1 cellular context compared by ENCODE assay signal in the genomic region with DNA sequence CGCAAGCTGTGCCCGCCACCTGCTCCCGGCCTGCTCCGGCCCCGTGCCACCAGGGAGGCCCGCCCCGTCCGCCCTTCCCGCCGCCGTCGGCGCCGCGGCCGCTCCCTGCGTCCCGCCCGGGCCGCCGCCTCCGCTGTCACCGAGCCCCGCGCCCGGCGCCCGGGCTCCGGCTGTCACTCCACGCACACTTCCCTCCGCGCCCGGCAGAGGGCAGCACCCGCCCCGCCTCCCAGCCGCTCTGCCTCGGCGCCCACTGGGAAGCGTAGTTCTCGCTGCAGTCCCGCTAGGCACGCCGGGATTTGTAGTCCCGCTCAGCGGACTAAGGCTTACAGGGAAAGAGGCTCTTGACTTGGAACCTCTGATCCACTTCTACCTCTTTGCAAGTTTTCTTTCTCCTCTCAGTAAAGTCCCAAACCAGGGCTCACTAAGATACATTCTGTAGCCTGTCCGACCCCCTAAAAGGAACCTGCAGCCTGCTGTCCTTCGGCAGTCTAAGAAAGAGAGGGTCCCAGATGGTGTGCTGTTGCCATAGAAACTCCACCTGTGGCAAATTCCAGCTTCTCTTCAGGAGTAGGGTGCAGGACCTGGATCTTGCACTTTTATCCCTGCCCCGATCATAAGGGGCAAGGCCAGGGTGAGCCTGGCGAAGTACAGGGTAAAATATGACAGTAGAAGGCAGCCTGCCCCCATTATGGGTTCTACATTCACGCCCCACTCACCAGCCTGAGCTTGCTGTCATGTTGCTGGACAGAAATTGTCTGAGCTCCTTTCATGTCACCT.
A peak's percentile ranks its signal among the peaks of the same experiment; 100 is the strongest.
TF ChIP-seq lines count a peak whose summit lies in the region.

Gene TFEB, minus strand, starts transcription at position 182 of the 780 bp plus-strand sequence. CDS start 44,395 bp downstream, outside the sequence.

TF ChIP-seq in K562, 482 proteins besides CTCF, POLR2A, EP300 and RAD21 (continued from another document and continues in another):
- TF ChIP-seq, protein P1, sequence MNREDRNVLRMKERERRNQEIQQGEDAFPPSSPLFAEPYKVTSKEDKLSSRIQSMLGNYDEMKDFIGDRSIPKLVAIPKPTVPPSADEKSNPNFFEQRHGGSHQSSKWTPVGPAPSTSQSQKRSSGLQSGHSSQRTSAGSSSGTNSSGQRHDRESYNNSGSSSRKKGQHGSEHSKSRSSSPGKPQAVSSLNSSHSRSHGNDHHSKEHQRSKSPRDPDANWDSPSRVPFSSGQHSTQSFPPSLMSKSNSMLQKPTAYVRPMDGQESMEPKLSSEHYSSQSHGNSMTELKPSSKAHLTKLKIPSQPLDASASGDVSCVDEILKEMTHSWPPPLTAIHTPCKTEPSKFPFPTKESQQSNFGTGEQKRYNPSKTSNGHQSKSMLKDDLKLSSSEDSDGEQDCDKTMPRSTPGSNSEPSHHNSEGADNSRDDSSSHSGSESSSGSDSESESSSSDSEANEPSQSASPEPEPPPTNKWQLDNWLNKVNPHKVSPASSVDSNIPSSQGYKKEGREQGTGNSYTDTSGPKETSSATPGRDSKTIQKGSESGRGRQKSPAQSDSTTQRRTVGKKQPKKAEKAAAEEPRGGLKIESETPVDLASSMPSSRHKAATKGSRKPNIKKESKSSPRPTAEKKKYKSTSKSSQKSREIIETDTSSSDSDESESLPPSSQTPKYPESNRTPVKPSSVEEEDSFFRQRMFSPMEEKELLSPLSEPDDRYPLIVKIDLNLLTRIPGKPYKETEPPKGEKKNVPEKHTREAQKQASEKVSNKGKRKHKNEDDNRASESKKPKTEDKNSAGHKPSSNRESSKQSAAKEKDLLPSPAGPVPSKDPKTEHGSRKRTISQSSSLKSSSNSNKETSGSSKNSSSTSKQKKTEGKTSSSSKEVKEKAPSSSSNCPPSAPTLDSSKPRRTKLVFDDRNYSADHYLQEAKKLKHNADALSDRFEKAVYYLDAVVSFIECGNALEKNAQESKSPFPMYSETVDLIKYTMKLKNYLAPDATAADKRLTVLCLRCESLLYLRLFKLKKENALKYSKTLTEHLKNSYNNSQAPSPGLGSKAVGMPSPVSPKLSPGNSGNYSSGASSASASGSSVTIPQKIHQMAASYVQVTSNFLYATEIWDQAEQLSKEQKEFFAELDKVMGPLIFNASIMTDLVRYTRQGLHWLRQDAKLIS (CRISPR knock-in tag; IDR thresholded peaks at IDR 0.05): no peak
- no peak for TF ChIP-seq HOXB6 (CRISPR knock-in tag; IDR thresholded peaks at IDR 0.05; ENCODE audit: borderline replicate concordance)
- no peak for TF ChIP-seq RUNX1 (IDR thresholded peaks at IDR 0.05; ENCODE audit: low read depth)
- no peak for TF ChIP-seq ZNF316 (IDR thresholded peaks at IDR 0.05)
- TF ChIP-seq, protein P2, sequence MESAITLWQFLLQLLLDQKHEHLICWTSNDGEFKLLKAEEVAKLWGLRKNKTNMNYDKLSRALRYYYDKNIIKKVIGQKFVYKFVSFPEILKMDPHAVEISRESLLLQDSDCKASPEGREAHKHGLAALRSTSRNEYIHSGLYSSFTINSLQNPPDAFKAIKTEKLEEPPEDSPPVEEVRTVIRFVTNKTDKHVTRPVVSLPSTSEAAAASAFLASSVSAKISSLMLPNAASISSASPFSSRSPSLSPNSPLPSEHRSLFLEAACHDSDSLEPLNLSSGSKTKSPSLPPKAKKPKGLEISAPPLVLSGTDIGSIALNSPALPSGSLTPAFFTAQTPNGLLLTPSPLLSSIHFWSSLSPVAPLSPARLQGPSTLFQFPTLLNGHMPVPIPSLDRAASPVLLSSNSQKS (CRISPR knock-in tag; IDR thresholded peaks at IDR 0.05): no peak
- no peak for TF ChIP-seq ZNF347 (CRISPR knock-in tag; IDR thresholded peaks at IDR 0.05; ENCODE audit: low read depth)
- peak; percentile 84 for TF ChIP-seq GMEB1 (CRISPR knock-in tag; IDR thresholded peaks at IDR 0.05)
- TF ChIP-seq ZNF253 (CRISPR knock-in tag; conservative IDR thresholded peaks at IDR 0.05): no peak
- peak; percentile 45; the same call in 1 of the 2 replicates for TF ChIP-seq FOXK1 (CRISPR knock-in tag; IDR thresholded peaks at IDR 0.05; ENCODE audit: borderline replicate concordance)
- no peak for TF ChIP-seq GTF3C2 (IDR thresholded peaks at IDR 0.05; ENCODE audit: borderline replicate concordance, extremely low read depth, insufficient read length)
- TF ChIP-seq BRF1 (IDR thresholded peaks at IDR 0.05; ENCODE audit: borderline replicate concordance, extremely low read depth, insufficient read length): no peak
- no peak for TF ChIP-seq PRMT5 (CRISPR knock-in tag; IDR thresholded peaks at IDR 0.05)
- no peak for TF ChIP-seq ZKSCAN3 (CRISPR knock-in tag; IDR thresholded peaks at IDR 0.05)
- TF ChIP-seq ZBTB2 (IDR thresholded peaks at IDR 0.05): no peak
- TF ChIP-seq PHF20 (IDR thresholded peaks at IDR 0.05; ENCODE audit: partially characterized antibody): no peak
- TF ChIP-seq BRCA1 (IDR thresholded peaks at IDR 0.05): no peak
- no peak for TF ChIP-seq BRCA1 (CRISPR knock-in tag; IDR thresholded peaks at IDR 0.05)
- TF ChIP-seq ZNF121 (CRISPR knock-in tag; conservative IDR thresholded peaks at IDR 0.05): no peak
- no peak for TF ChIP-seq ZNF318 (IDR thresholded peaks at IDR 0.05; ENCODE audit: borderline replicate concordance in 1 of 2, low read depth in 1 of 2)
- TF ChIP-seq, protein P3, sequence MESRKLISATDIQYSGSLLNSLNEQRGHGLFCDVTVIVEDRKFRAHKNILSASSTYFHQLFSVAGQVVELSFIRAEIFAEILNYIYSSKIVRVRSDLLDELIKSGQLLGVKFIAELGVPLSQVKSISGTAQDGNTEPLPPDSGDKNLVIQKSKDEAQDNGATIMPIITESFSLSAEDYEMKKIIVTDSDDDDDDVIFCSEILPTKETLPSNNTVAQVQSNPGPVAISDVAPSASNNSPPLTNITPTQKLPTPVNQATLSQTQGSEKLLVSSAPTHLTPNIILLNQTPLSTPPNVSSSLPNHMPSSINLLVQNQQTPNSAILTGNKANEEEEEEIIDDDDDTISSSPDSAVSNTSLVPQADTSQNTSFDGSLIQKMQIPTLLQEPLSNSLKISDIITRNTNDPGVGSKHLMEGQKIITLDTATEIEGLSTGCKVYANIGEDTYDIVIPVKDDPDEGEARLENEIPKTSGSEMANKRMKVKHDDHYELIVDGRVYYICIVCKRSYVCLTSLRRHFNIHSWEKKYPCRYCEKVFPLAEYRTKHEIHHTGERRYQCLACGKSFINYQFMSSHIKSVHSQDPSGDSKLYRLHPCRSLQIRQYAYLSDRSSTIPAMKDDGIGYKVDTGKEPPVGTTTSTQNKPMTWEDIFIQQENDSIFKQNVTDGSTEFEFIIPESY (CRISPR knock-in tag; IDR thresholded peaks at IDR 0.05): peak; percentile 43; the same call in 1 of the 2 replicates
- no peak for TF ChIP-seq HDAC1 (IDR thresholded peaks at IDR 0.05)
- no peak for TF ChIP-seq ZNF146 (CRISPR knock-in tag; IDR thresholded peaks at IDR 0.05; ENCODE audit: unreplicated experiment)
- TF ChIP-seq HNRNPL (IDR thresholded peaks at IDR 0.05; ENCODE audit: low read depth, low read length): no peak
- no peak for TF ChIP-seq TGIF2 (CRISPR knock-in tag; IDR thresholded peaks at IDR 0.05)
- 0 out of 2 replicates have a peak, but pooled peaks have one; percentile 28 for TF ChIP-seq ZNF384 (IDR thresholded peaks at IDR 0.05; ENCODE audit: low read depth, low read length)
- no peak for TF ChIP-seq HDGF (IDR thresholded peaks at IDR 0.05)
- no peak for TF ChIP-seq ZNF282 (CRISPR knock-in tag; IDR thresholded peaks at IDR 0.05)
- no peak for TF ChIP-seq MEF2D (tag; conservative IDR thresholded peaks at IDR 0.05; ENCODE audit: low read depth)
- no peak for TF ChIP-seq RHOXF2B (CRISPR knock-in tag; conservative IDR thresholded peaks at IDR 0.05)
- peak in 1 of 2 experiments; percentile 52; a peak in 1 of 4 replicates for TF ChIP-seq SRF (CRISPR knock-in tag; IDR thresholded peaks at IDR 0.05)
- TF ChIP-seq HMG20A (CRISPR knock-in tag; conservative IDR thresholded peaks at IDR 0.05): no peak
